29 cellular contexts compared by ENCODE assay signal in the genomic region with DNA sequence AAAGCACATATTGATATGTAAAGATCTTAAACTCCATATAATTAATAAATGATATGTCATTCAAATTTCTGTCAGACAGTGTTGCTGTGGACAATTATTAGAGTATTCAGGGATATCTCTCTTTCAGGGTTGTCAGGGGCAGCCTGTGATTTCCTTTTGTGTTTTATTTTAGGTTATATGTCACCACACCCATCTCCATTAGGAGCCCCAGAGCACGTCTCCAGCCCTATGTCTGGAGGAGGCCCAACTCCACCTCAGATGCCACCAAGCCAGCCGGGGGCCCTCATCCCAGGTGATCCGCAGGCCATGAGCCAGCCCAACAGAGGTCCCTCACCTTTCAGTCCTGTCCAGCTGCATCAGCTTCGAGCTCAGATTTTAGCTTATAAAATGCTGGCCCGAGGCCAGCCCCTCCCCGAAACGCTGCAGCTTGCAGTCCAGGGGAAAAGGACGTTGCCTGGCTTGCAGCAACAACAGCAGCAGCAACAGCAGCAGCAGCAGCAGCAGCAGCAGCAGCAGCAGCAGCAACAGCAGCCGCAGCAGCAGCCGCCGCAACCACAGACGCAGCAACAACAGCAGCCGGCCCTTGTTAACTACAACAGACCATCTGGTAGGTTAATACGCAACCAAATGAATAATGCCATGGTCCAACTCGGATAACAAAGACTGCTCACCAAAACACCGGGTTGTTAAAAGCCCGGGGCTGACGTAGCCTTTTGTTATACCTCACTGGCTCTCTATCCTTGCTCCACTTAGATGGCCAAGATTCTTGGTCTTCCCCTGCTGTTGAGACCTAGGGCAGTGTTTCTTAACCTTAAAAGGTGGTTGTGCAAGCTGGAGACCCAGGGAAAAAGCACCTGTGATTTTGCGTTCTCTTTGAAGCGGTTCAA. TPM values are rescaled to one million over a fixed set of nuclear protein-coding genes. Genes with fewer than 3 reads are reported as not detected.
A peak's percentile ranks its signal among the peaks of the same experiment; 100 is the strongest.
DNase-seq lines count a peak whose midpoint lies in the region; ATAC-seq and TF ChIP-seq lines count a peak whose summit lies in the region.
"Had no signal": no experiment of that assay in that cellular context is flagged by ENCODE, and none has a peak within 500 bp of the region (broad histone marks: within the 10 kb centered on the region; RNA-seq: fewer than 3 reads in every experiment).

No MANE protein-coding gene starts in this region.

- H3K4me3 ChIP-seq in right cardiac atrium (ENCODE audit: low read length) (no peak overlapping the region), psoas muscle (no peak overlapping the region), PC-9 (no peak overlapping the region)
- H3K4me3 ChIP-seq: breast epithelium, colonic mucosa, Peyer's patch, SJCRH30 had no signal

- CTCF ChIA-PET in PC-9 (lab: Charles Lee), result no interaction called here

- H3K27me3 ChIP-seq in right cardiac atrium (ENCODE audit: control insufficient read depth, insufficient read depth) (no peaks in the 10 kb centered on the region), psoas muscle (ENCODE audit: insufficient read depth in 3 of 3, low read length in 2 of 3) (no peaks in the 10 kb centered on the region), PC-9 (ENCODE audit: insufficient read depth, low read depth) (no peaks in the 10 kb centered on the region)
- H3K27me3 ChIP-seq: breast epithelium, colonic mucosa, Peyer's patch, SJCRH30 had no signal

- H3K27me3 Mint-ChIP-seq in activated T-cell treated with anti-CD3 and anti-CD28 coated beads, Interleukin-2, amount 50 U/mL, for 24 hours, result no peaks in the 10 kb centered on the region
- H3K27me3 Mint-ChIP-seq: activated CD4-positive, alpha-beta T cell treated with anti-CD3 and anti-CD28 coated beads, Interleukin-2, amount 10 ng/mL, durations not matched to agents 7 days and 5 days had no signal

- no peaks in the 10 kb centered on the region for H4K20me1 ChIP-seq in PC-9 (ENCODE audit: insufficient read depth)

- H3K36me3 ChIP-seq in psoas muscle (ENCODE audit: insufficient read depth in 1 of 2, low read depth in 1 of 2) (peaks cover 5 to 55% of the 10 kb centered on the region in 2 donors), PC-9 (ENCODE audit: low read depth) (no peaks in the 10 kb centered on the region)
- H3K36me3 ChIP-seq: colonic mucosa had no signal

- H3K4me2 ChIP-seq in PC-9, result no peak overlapping the region

- no peaks in the 10 kb centered on the region for H3K9me2 ChIP-seq in PC-9 (ENCODE audit: insufficient read depth)

- H3K4me3 Mint-ChIP-seq in activated T-cell treated with anti-CD3 and anti-CD28 coated beads, Interleukin-2, amount 50 U/mL, for 24 hours, result no peak overlapping the region
- H3K4me3 Mint-ChIP-seq: activated CD4-positive, alpha-beta T cell treated with anti-CD3 and anti-CD28 coated beads, Interleukin-2, amount 10 ng/mL, durations not matched to agents 7 days and 5 days; CD14-positive monocyte; HFFc6; type B pancreatic cell had no signal

- no peak overlapping the region for H2AFZ ChIP-seq in PC-9

- peaks cover 91% of the 10 kb centered on the region for H3K36me3 Mint-ChIP-seq in activated T-cell treated with anti-CD3 and anti-CD28 coated beads, Interleukin-2, amount 50 U/mL, for 24 hours (ENCODE audit: low read depth)

- TF ChIP-seq CTCF in psoas muscle (IDR thresholded peaks at IDR 0.05) (no peak), PC-9 (conservative IDR thresholded peaks at IDR 0.05) (no peak)

- POLR2A ChIA-PET in PC-9 (lab: Charles Lee; ENCODE audit: unreplicated experiment), result no interaction called here

- H3K9me3 ChIP-seq in right cardiac atrium (ENCODE audit: control insufficient read depth, low read length), result no peaks in the 10 kb centered on the region
- H3K9me3 ChIP-seq in psoas muscle, result no peaks in the 10 kb centered on the region
- H3K9me3 ChIP-seq in PC-9 (ENCODE audit: insufficient read depth, low read depth), result no peaks in the 10 kb centered on the region
- H3K9me3 ChIP-seq: breast epithelium, colonic mucosa, Peyer's patch, SJCRH30 had no signal

- H3K79me2 ChIP-seq in PC-9 (ENCODE audit: low read depth), result no peaks in the 10 kb centered on the region

- H3K4me1 Mint-ChIP-seq in activated T-cell treated with anti-CD3 and anti-CD28 coated beads, Interleukin-2, amount 50 U/mL, for 24 hours (ENCODE audit: low read depth), result peaks cover 57% of the 10 kb centered on the region
- H3K4me1 Mint-ChIP-seq: CD14-positive monocyte had no signal

- DNase-seq in ELF-1 (ENCODE audit: low read depth, low spot score) (peak; percentile 33), NCI-H2171 (lab: John Stamatoyannopoulos, UW) (peak; percentile 86), right cardiac atrium (peak; percentile 25 to 65 (median 61)), psoas muscle (peak; percentile 15 to 49), PC-9 (no peak)
- DNase-seq in activated T-cell treated with anti-CD3 and anti-CD28 coated beads, Interleukin-2, amount 50 U/mL, for 24 hours, result no peak
- DNase-seq: activated CD4-positive, alpha-beta T cell treated with anti-CD3 and anti-CD28 coated beads, Interleukin-2, amount 10 ng/mL, durations not matched to agents 7 days and 5 days; activated naive CD4-positive, alpha-beta T cell; activated T-cell treated with anti-CD3 and anti-CD28 coated beads, Interleukin-2, amount 50 U/mL, for 48 hours; amniotic stem cell; colonic mucosa; effector CD8-positive, alpha-beta T cell; erythroblast; HFFc6; Kasumi-1; mesendoderm; NCI-H146; NCI-H526 treated with DMSO at 0.1 percent for 48 hours; nucleus accumbens; Peyer's patch; SJCRH30; stimulated activated CD4-positive, alpha-beta T cell treated with anti-CD3 and anti-CD28 coated beads, Interleukin-2, amount 100 ng/mL, for 24 hours; T1000 had no signal

- no peaks in the 10 kb centered on the region for H3F3A ChIP-seq in PC-9 (ENCODE audit: insufficient read depth, low read depth)

- peaks cover 1% of the 10 kb centered on the region for H3K4me1 ChIP-seq in right cardiac atrium (ENCODE audit: control insufficient read depth, insufficient read depth, low read length)
- peaks cover 14% of the 10 kb centered on the region for H3K4me1 ChIP-seq in psoas muscle
- H3K4me1 ChIP-seq in PC-9 (replicated peaks; ENCODE audit: insufficient read depth), result no peaks in the 10 kb centered on the region
- H3K4me1 ChIP-seq: breast epithelium, colonic mucosa, SJCRH30 had no signal

- ATAC-seq in right cardiac atrium (peak; percentile 47 to 84), psoas muscle (no peak), HG03045 (IDR thresholded peaks at IDR 0.05; ENCODE audit: unreplicated experiment) (no peak)
- ATAC-seq: HepG2, left colon had no signal

- WGBS in right cardiac atrium, result 58% methylated on average over 20 of the region's 20 CpGs
- WGBS in psoas muscle, 3 donors, result 52 to 67% (median 54%) methylated on average over 20 of the region's 20 CpGs

- BruUV-seq in PC-9 (replicated peaks; lab: Mats Ljungman, UMichigan), result no TSS peak

- H3K27ac Mint-ChIP-seq in activated T-cell treated with anti-CD3 and anti-CD28 coated beads, Interleukin-2, amount 50 U/mL, for 24 hours, result no peak overlapping the region
- H3K27ac Mint-ChIP-seq: activated CD4-positive, alpha-beta T cell treated with anti-CD3 and anti-CD28 coated beads, Interleukin-2, amount 10 ng/mL, durations not matched to agents 7 days and 5 days; HFFc6; type B pancreatic cell had no signal

- intact Hi-C loops in right cardiac atrium (cut with DNase I), result no loop called here
- intact Hi-C loops in psoas muscle (cut with DNase I), result no loop called here
- intact Hi-C loops in PC-9 (cut with micrococcal nuclease; ENCODE audit: unreplicated experiment), result no loop called here

- H3K27ac ChIP-seq in right cardiac atrium (ENCODE audit: low read length), result no peak overlapping the region
- H3K27ac ChIP-seq in psoas muscle, result no peak overlapping the region
- H3K27ac ChIP-seq in PC-9, result no peak overlapping the region
- H3K27ac ChIP-seq: breast epithelium, colonic mucosa, Peyer's patch, SJCRH30 had no signal

- H3K9me3 Mint-ChIP-seq in activated T-cell treated with anti-CD3 and anti-CD28 coated beads, Interleukin-2, amount 50 U/mL, for 24 hours, result no peaks in the 10 kb centered on the region
- H3K9me3 Mint-ChIP-seq: activated CD4-positive, alpha-beta T cell treated with anti-CD3 and anti-CD28 coated beads, Interleukin-2, amount 10 ng/mL, durations not matched to agents 7 days and 5 days; CD14-positive monocyte; HFFc6; type B pancreatic cell had no signal

RNA-seq across cellular contexts. Expression of a gene that starts 24.4 kb away (rescaled TPM):
- 100 to 1,000 TPM in 3 of 4 donors, 10 to 100 TPM in 1; 99.6 to 133 (median 112) TPM for total RNA-seq in right cardiac atrium
- polyA plus RNA-seq in right cardiac atrium, result 49.3 TPM
- total RNA-seq in psoas muscle, result 10 to 100 TPM; 62.2 to 97.2 (median 80.6) TPM
- polyA plus RNA-seq in psoas muscle, result 10 to 100 TPM; 13.8 to 73.3 (median 26.5) TPM
- 22.6 and 29.3 TPM in 2 replicates for total RNA-seq in PC-9 (2021)

Comparison
In these comparisons a context has a peak if more than half of its experiments do, and no peak if none do; other contexts are left out.
1. DNase-seq: peak in ELF-1 (single experiment), NCI-H2171 (single experiment), right cardiac atrium (3 of 3) and psoas muscle (2 of 2); none in activated T-cell treated with anti-CD3 and anti-CD28 coated beads, Interleukin-2, amount 50 U/mL, for 24 hours (single experiment) and PC-9 (0 of 2).
2. ATAC-seq: peak in right cardiac atrium (2 of 2); none in psoas muscle (0 of 4) and HG03045 (single experiment).